Comparison of ENCODE assay signal across 17 cellular contexts in genomic region chr14:36365766-36366165, GRCh38.
"Had no signal": no experiment of that assay in that cellular context is flagged by ENCODE, and none has a peak within 500 bp of the region (broad histone marks: within the 10 kb centered on the region; RNA-seq: fewer than 3 reads in every experiment).

No MANE protein-coding gene starts in this region.

- H3K9me3 ChIP-seq: adrenal gland, breast epithelium, left lung, sigmoid colon, testis, upper lobe of right lung had no signal

- H3K36me3 ChIP-seq: adrenal gland, breast epithelium, left lung, sigmoid colon, upper lobe of right lung had no signal

- H3K4me1 ChIP-seq: adrenal gland, breast epithelium, left lung, sigmoid colon, testis, upper lobe of right lung had no signal

- ATAC-seq: activated CD4-positive, CD25-positive, alpha-beta regulatory T cell treated with anti-CD3 and anti-CD28 coated beads, Interleukin-2, amount 50 U/mL, for 24 hours; activated naive CD4-positive, alpha-beta T cell treated with anti-CD3 and anti-CD28 coated beads, Interleukin-2, amount 50 U/mL, for 72 hours; activated T-cell treated with anti-CD3 and anti-CD28 coated beads, Interleukin-2, amount 50 U/mL, for 72 hours; left lung; stimulated activated memory B cell treated with anti-CD40 and anti-IgM and Interleukin-4, amounts not matched to agents 10 μg/mL and 1 μg/mL and 100 μg/mL, for 72 hours; upper lobe of right lung had no signal

- H3K27me3 ChIP-seq: adrenal gland, breast epithelium, left lung, sigmoid colon, testis, upper lobe of right lung had no signal

- H3K27ac ChIP-seq: adrenal gland, breast epithelium, left lung, sigmoid colon, testis, upper lobe of right lung had no signal

- H3K4me3 ChIP-seq: adrenal gland, breast epithelium, left lung, sigmoid colon, testis, upper lobe of right lung had no signal

- DNase-seq: activated CD8-positive, alpha-beta memory T cell treated with anti-CD3 and anti-CD28 coated beads for 24 hours; activated gamma-delta T cell; activated T-cell treated with anti-CD3 and anti-CD28 coated beads, Interleukin-2, amount 50 U/mL, for 72 hours; adrenal gland; cortex of kidney; erythroblast; left lung; mammary epithelial cell; midbrain; sigmoid colon; stimulated activated CD4-positive, alpha-beta T cell treated with anti-CD3 and anti-CD28 coated beads, Interleukin-4, amount 100 ng/mL, for 4 hours; testis; upper lobe of right lung had no signal
